In genomic region chr11:14789879-14790484, GRCh38 we compare ENCODE assay signal across 10 cellular contexts.
DNase-seq lines count a peak whose midpoint lies in the region; ATAC-seq and TF ChIP-seq lines count a peak whose summit lies in the region.
"Had no signal": no experiment of that assay in that cellular context is flagged by ENCODE, and none has a peak within 500 bp of the region (broad histone marks: within the 10 kb centered on the region; RNA-seq: fewer than 3 reads in every experiment).

No MANE protein-coding gene starts in this region.

- H3K4me3 Mint-ChIP-seq in T-helper 17 cell: no peak overlapping the region
- H3K4me3 Mint-ChIP-seq: neural crest cell had no signal

- DNase-seq in AG10803 (ENCODE audit: low read depth): no peak
- DNase-seq in T-helper 17 cell: no peak
- DNase-seq in iris pigment epithelial cell (ENCODE audit: low read depth): peak; percentile 17
- no peak for DNase-seq in activated CD4-positive, alpha-beta T cell treated with anti-CD3 and anti-CD28 coated beads for 4 hours
- DNase-seq in NCI-H1417 treated with DMSO at 0.1 percent for 48 hours (lab: John Stamatoyannopoulos, UW): no peak
- DNase-seq in retina: no peak
- no peak for DNase-seq in GM19238 (ENCODE audit: insufficient read length, low spot score)
- DNase-seq: NCI-H1436 had no signal

- no peaks in the 10 kb centered on the region for H3K9me3 ChIP-seq in T-helper 17 cell (ENCODE audit: control insufficient read depth, low read length, poor library complexity, severe bottlenecking)

- H3K36me3 Mint-ChIP-seq in T-helper 17 cell (ENCODE audit: low read depth): peaks cover 4% of the 10 kb centered on the region

- TF ChIP-seq CTCF in AG10803 (conservative IDR thresholded peaks at IDR 0.05; ENCODE audit: low read length) (peak; percentile 60), GM12874 (IDR thresholded peaks at IDR 0.05; ENCODE audit: insufficient read depth, low read depth, low read length) (peak; percentile 5; the same call in 1 of the 2 replicates)

- no peaks in the 10 kb centered on the region for H3K27me3 Mint-ChIP-seq in T-helper 17 cell

- H3K27ac Mint-ChIP-seq in T-helper 17 cell: peak overlapping the region; percentile 62

- no peak for ATAC-seq in T-helper 17 cell

- no peak overlapping the region for H3K4me3 ChIP-seq in AG10803 (ENCODE audit: low read length)

- peaks cover 4% of the 10 kb centered on the region for H3K4me1 Mint-ChIP-seq in T-helper 17 cell
